ENCODE assay signal across 13 cellular contexts in the genomic region with DNA sequence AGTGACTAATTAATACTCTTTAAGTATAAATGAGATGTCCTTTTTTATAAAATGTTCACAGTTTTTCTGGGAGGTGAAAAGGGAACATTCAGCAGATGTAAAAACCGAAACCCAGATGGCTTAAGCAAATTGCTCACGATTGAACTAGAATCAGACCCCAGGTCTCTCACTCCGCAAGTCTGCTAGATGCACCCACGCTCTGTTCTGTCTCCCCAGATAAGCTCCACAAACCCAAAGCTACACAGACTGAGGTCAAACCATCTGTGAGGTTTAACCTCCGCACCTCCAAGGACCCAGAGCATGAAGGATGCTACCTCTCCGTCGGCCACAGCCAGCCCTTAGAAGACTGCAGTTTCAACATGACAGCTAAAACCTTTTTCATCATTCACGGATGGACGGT. TPM values are rescaled to one million over a fixed set of nuclear protein-coding genes. Genes with fewer than 3 reads are reported as not detected.
DNase-seq lines count a peak whose midpoint lies in the region; ATAC-seq and TF ChIP-seq lines count a peak whose summit lies in the region.
"Had no signal": no experiment of that assay in that cellular context is flagged by ENCODE, and none has a peak within 500 bp of the region (broad histone marks: within the 10 kb centered on the region; RNA-seq: fewer than 3 reads in every experiment).

No MANE protein-coding gene starts in this region.

- ATAC-seq in right lobe of liver (no peak), upper lobe of left lung (ENCODE audit: low FRiP score in 2 of 2) (no peak)
- no peak for ATAC-seq in naive thymus-derived CD4-positive, alpha-beta T cell

- peaks cover 31% of the 10 kb centered on the region for H3K79me2 ChIP-seq in PC-9 (ENCODE audit: low read depth)

- no TSS peak for BruUV-seq in PC-9 (replicated peaks; lab: Mats Ljungman, UMichigan)

- H3K9me2 ChIP-seq in PC-9 (ENCODE audit: insufficient read depth): no peaks in the 10 kb centered on the region

- H3K36me3 ChIP-seq in PC-9 (ENCODE audit: low read depth) (peaks cover 31% of the 10 kb centered on the region), right lobe of liver (peaks cover 0 to 51% (median 25%) of the 10 kb centered on the region in 4 donors), thyroid gland (peaks cover 31 to 43% of the 10 kb centered on the region in 2 donors), upper lobe of left lung (no peaks in the 10 kb centered on the region)
- no peaks in the 10 kb centered on the region for H3K36me3 ChIP-seq in naive thymus-derived CD4-positive, alpha-beta T cell (ENCODE audit: control insufficient read depth in 2 of 3, insufficient read depth in 3 of 3, low read length in 3 of 3)
- H3K36me3 ChIP-seq: MG63 had no signal

- no peak overlapping the region for H3K4me3 ChIP-seq in PC-9
- H3K4me3 ChIP-seq in right lobe of liver: peak overlapping the region in 2 of 3 donors; percentile 86 to 95
- peak overlapping the region in 2 of 3 donors; percentile 54 to 77 for H3K4me3 ChIP-seq in thyroid gland (replicated peaks in 1 of 3)
- no peak overlapping the region for H3K4me3 ChIP-seq in upper lobe of left lung
- no peak overlapping the region for H3K4me3 ChIP-seq in naive thymus-derived CD4-positive, alpha-beta T cell (ENCODE audit: low read length)
- H3K4me3 ChIP-seq: MG63 had no signal

- peaks cover 19% of the 10 kb centered on the region for H3K4me1 ChIP-seq in PC-9 (replicated peaks; ENCODE audit: insufficient read depth)
- H3K4me1 ChIP-seq in right lobe of liver: peaks cover 0 to 39% (median 8%) of the 10 kb centered on the region in 4 donors
- H3K4me1 ChIP-seq in thyroid gland: peaks cover 34 to 52% of the 10 kb centered on the region in 2 donors
- peaks cover 20 to 37% (median 28%) of the 10 kb centered on the region in 4 donors for H3K4me1 ChIP-seq in upper lobe of left lung
- peaks cover 7 to 15% of the 10 kb centered on the region in 2 donors for H3K4me1 ChIP-seq in naive thymus-derived CD4-positive, alpha-beta T cell (ENCODE audit: control insufficient read depth in 2 of 2, insufficient read depth in 2 of 2, low read length in 2 of 2)

- DNase-seq in PC-9 (no peak), endothelial cell (ENCODE audit: low spot score) (no peak), right lobe of liver (no peak), thyroid gland (peak in 1 of 2 donors; percentile 32), upper lobe of left lung (no peak), GM19238 (ENCODE audit: insufficient read length, low spot score) (no peak)
- DNase-seq in naive thymus-derived CD4-positive, alpha-beta T cell: no peak
- DNase-seq: ACHN, EL, Karpas-422, NCI-H2081 treated with DMSO at 0.1 percent for 48 hours, SIG-M5 had no signal

- H3F3A ChIP-seq in PC-9 (ENCODE audit: insufficient read depth, low read depth): peaks cover 18% of the 10 kb centered on the region; the same call in 1 of the 2 replicates

- no peak for TF ChIP-seq EP300 in upper lobe of left lung (IDR thresholded peaks at IDR 0.05)

- TF ChIP-seq POLR2A in right lobe of liver (IDR thresholded peaks at IDR 0.05): no peak
- no peak for TF ChIP-seq POLR2A in thyroid gland (IDR thresholded peaks at IDR 0.05)
- no peak for TF ChIP-seq POLR2A in upper lobe of left lung (IDR thresholded peaks at IDR 0.05)

- POLR2A ChIA-PET in PC-9 (lab: Charles Lee; ENCODE audit: unreplicated experiment): no interaction called here
- POLR2A ChIA-PET in naive thymus-derived CD4-positive, alpha-beta T cell (lab: Charles Lee): no interaction called here

- H3K27me3 Mint-ChIP-seq in endothelial cell (ENCODE audit: unreplicated experiment): peaks cover 13% of the 10 kb centered on the region
- H3K27me3 Mint-ChIP-seq in naive thymus-derived CD4-positive, alpha-beta T cell: peaks cover 62 to 71% (median 67%) of the 10 kb centered on the region in 5 donors

- peaks cover 8% of the 10 kb centered on the region for H3K36me3 Mint-ChIP-seq in endothelial cell (ENCODE audit: low read depth, unreplicated experiment)
- peaks cover 0 to 6% (median 0%) of the 10 kb centered on the region in 5 donors for H3K36me3 Mint-ChIP-seq in naive thymus-derived CD4-positive, alpha-beta T cell

- no peaks in the 10 kb centered on the region for H3K27me3 ChIP-seq in PC-9 (ENCODE audit: insufficient read depth, low read depth)
- H3K27me3 ChIP-seq in right lobe of liver: no peaks in the 10 kb centered on the region
- no peaks in the 10 kb centered on the region for H3K27me3 ChIP-seq in thyroid gland
- peaks cover 0 to 11% (median 4%) of the 10 kb centered on the region in 4 donors for H3K27me3 ChIP-seq in upper lobe of left lung
- H3K27me3 ChIP-seq in naive thymus-derived CD4-positive, alpha-beta T cell (ENCODE audit: control insufficient read depth in 2 of 2, insufficient read depth in 2 of 2, low read length in 2 of 2): peaks cover 12 to 14% of the 10 kb centered on the region in 2 donors
- H3K27me3 ChIP-seq: MG63 had no signal

- no peak overlapping the region for H2AFZ ChIP-seq in PC-9

- H3K4me3 Mint-ChIP-seq in endothelial cell (ENCODE audit: unreplicated experiment): peak overlapping the region; percentile 16
- H3K4me3 Mint-ChIP-seq in naive thymus-derived CD4-positive, alpha-beta T cell: no peak overlapping the region

- H3K4me2 ChIP-seq in PC-9: peak overlapping the region; percentile 97

- CTCF ChIA-PET in PC-9 (lab: Charles Lee): no interaction called here
- CTCF ChIA-PET in naive thymus-derived CD4-positive, alpha-beta T cell (lab: Charles Lee): interaction anchor here (0.7 kb wide), 1 partner anchor 864 kb away, joined by 3 read pairs; no protein-coding TSS in a partner anchor

- TF ChIP-seq CTCF in PC-9 (conservative IDR thresholded peaks at IDR 0.05) (no peak), endothelial cell (IDR thresholded peaks at IDR 0.05; ENCODE audit: unreplicated experiment) (no peak), right lobe of liver (IDR thresholded peaks at IDR 0.05) (no peak), thyroid gland (IDR thresholded peaks at IDR 0.05) (no peak), upper lobe of left lung (IDR thresholded peaks at IDR 0.05) (no peak)

- intact Hi-C loops in PC-9 (cut with micrococcal nuclease; ENCODE audit: unreplicated experiment) (no loop called here), right lobe of liver (cut with DNase I) (loop anchor here in 1 of 2 donors (10.0 kb wide), 2 partner anchors 60 to 300 kb away; no protein-coding TSS in a partner anchor), thyroid gland (cut with DNase I) (no loop called here)
- intact Hi-C loops in naive thymus-derived CD4-positive, alpha-beta T cell (cut with micrococcal nuclease): no loop called here

- H3K9me3 ChIP-seq in PC-9 (ENCODE audit: insufficient read depth, low read depth) (no peaks in the 10 kb centered on the region), right lobe of liver (no peaks in the 10 kb centered on the region), thyroid gland (no peaks in the 10 kb centered on the region), upper lobe of left lung (no peaks in the 10 kb centered on the region)
- H3K9me3 ChIP-seq in naive thymus-derived CD4-positive, alpha-beta T cell (ENCODE audit: control insufficient read depth in 2 of 3, low read length in 3 of 3): no peaks in the 10 kb centered on the region
- H3K9me3 ChIP-seq: MG63 had no signal

- no peak overlapping the region for H3K27ac Mint-ChIP-seq in endothelial cell (ENCODE audit: unreplicated experiment)
- no peak overlapping the region for H3K27ac Mint-ChIP-seq in naive thymus-derived CD4-positive, alpha-beta T cell

- 35% methylated on average over 7 of the region's 9 CpGs for WGBS in right lobe of liver (ENCODE audit: insufficient coverage, low coverage, low lambda C conversion rate, missing lambda C conversion rate)
- WGBS in thyroid gland, 2 donors: 39 to 57% methylated on average over 9 of the region's 9 CpGs
- 84 to 90% methylated on average over 9 of the region's 9 CpGs for WGBS in upper lobe of left lung, 2 donors

- H3K4me1 Mint-ChIP-seq in endothelial cell (ENCODE audit: unreplicated experiment): peaks cover 23% of the 10 kb centered on the region
- H3K4me1 Mint-ChIP-seq in naive thymus-derived CD4-positive, alpha-beta T cell: peaks cover 15 to 32% (median 30%) of the 10 kb centered on the region in 7 donors

- no peaks in the 10 kb centered on the region for H4K20me1 ChIP-seq in PC-9 (ENCODE audit: insufficient read depth)

- no peaks in the 10 kb centered on the region for H3K9me3 Mint-ChIP-seq in endothelial cell (ENCODE audit: unreplicated experiment)
- H3K9me3 Mint-ChIP-seq in naive thymus-derived CD4-positive, alpha-beta T cell: peaks cover 0 to 1% (median 0%) of the 10 kb centered on the region in 11 donors

- H3K27ac ChIP-seq in PC-9: no peak overlapping the region
- peak overlapping the region in 1 of 3 donors; percentile 33 for H3K27ac ChIP-seq in right lobe of liver
- peak overlapping the region in 1 of 3 donors; percentile 31 for H3K27ac ChIP-seq in thyroid gland
- H3K27ac ChIP-seq in upper lobe of left lung: no peak overlapping the region
- H3K27ac ChIP-seq in naive thymus-derived CD4-positive, alpha-beta T cell (ENCODE audit: low read depth, low read length): no peak overlapping the region

RNA-seq across cellular contexts. Expression of gene LIPG, which starts 3.2 kb away (rescaled TPM):
- total RNA-seq in PC-9 (2021) (22.7 and 30.9 TPM in 2 replicates), endothelial cell (ENCODE audit: unreplicated experiment) (19.6 TPM), right lobe of liver (100 to 1,000 TPM in 1 of 6 experiments, 10 to 100 TPM in 5; 35.0 to 120 (median 59.1) TPM), thyroid gland (100 to 1,000 TPM; 230 to 981 (median 515) TPM), upper lobe of left lung (10 to 100 TPM in 1 of 6 donors, 1 to 10 TPM in 5; 1.9 to 12.2 (median 4.5) TPM)
- total RNA-seq in naive thymus-derived CD4-positive, alpha-beta T cell: not detected
- polyA plus RNA-seq in naive thymus-derived CD4-positive, alpha-beta T cell: not detected

Comparison
In these comparisons a context has a peak if more than half of its experiments do, and no peak if none do; other contexts are left out.
1. H3K4me3 ChIP-seq: peak in right lobe of liver (2 of 3) and thyroid gland (2 of 3); none in PC-9 (single experiment), upper lobe of left lung (0 of 4) and naive thymus-derived CD4-positive, alpha-beta T cell (single experiment).